Comparison of ENCODE assay signal across 1 cellular context in the genomic region with DNA sequence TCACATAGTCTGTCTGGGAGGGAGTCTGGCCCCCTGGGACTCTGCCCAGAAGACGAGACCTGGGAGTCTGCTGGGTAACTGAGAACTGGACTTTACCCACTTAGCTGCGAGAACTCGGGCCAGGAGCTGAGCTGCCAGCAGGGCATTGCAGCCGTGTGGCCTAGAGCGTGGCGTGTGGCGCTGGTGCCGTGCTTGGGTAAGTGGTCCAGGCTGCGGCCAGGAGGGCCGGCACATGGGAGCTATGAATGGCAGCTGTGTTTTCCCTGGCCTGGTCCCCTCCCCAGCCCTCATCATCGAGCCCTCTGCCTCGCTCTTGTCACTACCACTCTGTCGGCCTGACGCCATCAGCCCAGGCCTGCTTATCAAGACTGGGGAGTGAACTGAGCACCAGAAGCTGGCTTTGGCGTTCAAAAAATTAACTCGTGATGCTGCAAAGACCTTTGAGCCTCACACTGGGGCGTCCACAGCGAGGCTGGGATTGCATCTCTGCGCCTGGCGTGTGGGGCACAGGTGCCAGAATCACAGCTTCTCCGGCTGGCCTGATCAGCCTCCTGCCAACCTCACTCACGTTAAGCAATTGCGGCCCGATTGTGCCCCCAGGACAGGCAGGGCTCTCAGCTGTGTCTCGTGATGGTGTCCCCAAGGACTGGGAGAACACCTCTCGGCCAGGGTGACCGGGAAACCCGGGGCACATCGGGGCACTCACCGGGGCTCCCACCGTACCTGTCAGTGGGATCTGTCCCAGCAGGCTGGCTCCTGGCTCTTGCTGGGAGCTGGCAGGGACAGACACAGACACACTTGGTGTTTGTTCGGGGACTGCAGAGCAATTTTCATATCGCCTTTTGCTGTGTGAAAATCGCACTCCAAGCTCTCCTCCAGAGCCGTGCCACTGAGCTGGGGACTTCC.
TF ChIP-seq lines count a peak whose summit lies in the region.

No MANE protein-coding gene starts in this region.

TF ChIP-seq in liver, 16 proteins besides CTCF, POLR2A, EP300 and RAD21:
- TF ChIP-seq REST (IDR thresholded peaks at IDR 0.05), result peak; percentile 34
- no peak for TF ChIP-seq MAX (IDR thresholded peaks at IDR 0.05)
- peak; percentile 60 to 81 for TF ChIP-seq HNF4A (conservative IDR thresholded peaks at IDR 0.05)
- TF ChIP-seq RXRA (IDR thresholded peaks at IDR 0.05), result peak in 1 of 2 donors; percentile 69
- TF ChIP-seq YY1 (IDR thresholded peaks at IDR 0.05), result peak; percentile 21
- no peak for TF ChIP-seq FOXA2 (IDR thresholded peaks at IDR 0.05)
